21 cellular contexts compared by ENCODE assay signal in genomic region chr1:30146448-30146847, GRCh38.
A peak's percentile ranks its signal among the peaks of the same experiment; 100 is the strongest.
DNase-seq lines count a peak whose midpoint lies in the region; ATAC-seq and TF ChIP-seq lines count a peak whose summit lies in the region.
"Had no signal": no experiment of that assay in that cellular context is flagged by ENCODE, and none has a peak within 500 bp of the region (broad histone marks: within the 10 kb centered on the region; RNA-seq: fewer than 3 reads in every experiment).

No MANE protein-coding gene starts in this region.

- H3K4me1 Mint-ChIP-seq in nephron (no peaks in the 10 kb centered on the region), type B pancreatic cell (ENCODE audit: unreplicated experiment) (no peaks in the 10 kb centered on the region), nephron progenitor cell (peaks cover 4% of the 10 kb centered on the region)
- H3K4me1 Mint-ChIP-seq in activated T-cell treated with anti-CD3 and anti-CD28 coated beads, Interleukin-2, amount 50 U/mL, for 72 hours (ENCODE audit: low read depth): no peaks in the 10 kb centered on the region
- H3K4me1 Mint-ChIP-seq: IgD-negative memory B cell had no signal

- H3K9me3 Mint-ChIP-seq in nephron: peaks cover 18% of the 10 kb centered on the region
- peaks cover 11% of the 10 kb centered on the region for H3K9me3 Mint-ChIP-seq in type B pancreatic cell
- peaks cover 1 to 4% of the 10 kb centered on the region in 2 donors for H3K9me3 Mint-ChIP-seq in activated T-cell treated with anti-CD3 and anti-CD28 coated beads, Interleukin-2, amount 50 U/mL, for 72 hours
- peaks cover 36% of the 10 kb centered on the region for H3K9me3 Mint-ChIP-seq in nephron progenitor cell

- peaks cover 13 to 21% (median 18%) of the 10 kb centered on the region in 10 experiments for H3K4me1 ChIP-seq in BLaER1 treated with 17β-estradiol and CSF1 and Interleukin-3, amounts not matched to agents 10 nM and 100 nM
- H3K4me1 ChIP-seq: BE2C, HAP-1 had no signal

- peaks cover 27 to 57% (median 31%) of the 10 kb centered on the region in 11 experiments for H3K9me3 ChIP-seq in BLaER1 treated with 17β-estradiol and CSF1 and Interleukin-3, amounts not matched to agents 10 nM and 100 nM (replicated peaks in 1 of 11)
- H3K9me3 ChIP-seq: BE2C had no signal

- H3K4me3 ChIP-seq in BLaER1 treated with 17β-estradiol and CSF1 and Interleukin-3, amounts not matched to agents 10 nM and 100 nM: no peak overlapping the region
- H3K4me3 ChIP-seq in coronary artery: no peak overlapping the region
- H3K4me3 ChIP-seq: GM12878, HAP-1 had no signal

- H3K27me3 Mint-ChIP-seq in nephron (ENCODE audit: low read depth) (peaks cover 19% of the 10 kb centered on the region), type B pancreatic cell (peaks cover 21% of the 10 kb centered on the region), nephron progenitor cell (ENCODE audit: low read depth, poor library complexity) (peaks cover 20% of the 10 kb centered on the region)
- H3K27me3 Mint-ChIP-seq in activated T-cell treated with anti-CD3 and anti-CD28 coated beads, Interleukin-2, amount 50 U/mL, for 72 hours (ENCODE audit: low read depth): peaks cover 26% of the 10 kb centered on the region
- H3K27me3 Mint-ChIP-seq: IgD-negative memory B cell had no signal

- no peak for ATAC-seq in activated T-cell treated with anti-CD3 and anti-CD28 coated beads, Interleukin-2, amount 50 U/mL, for 72 hours (replicated peaks in 1 of 2)
- ATAC-seq: GM12878, HepG2 had no signal

- H3K4me2 ChIP-seq in BLaER1 treated with 17β-estradiol and CSF1 and Interleukin-3, amounts not matched to agents 10 nM and 100 nM: peak overlapping the region; percentile 47 to 79 (median 67)

- peaks cover 2% of the 10 kb centered on the region for H3K36me3 Mint-ChIP-seq in nephron (ENCODE audit: low read depth)
- H3K36me3 Mint-ChIP-seq in type B pancreatic cell: no peaks in the 10 kb centered on the region
- H3K36me3 Mint-ChIP-seq in activated T-cell treated with anti-CD3 and anti-CD28 coated beads, Interleukin-2, amount 50 U/mL, for 72 hours (ENCODE audit: insufficient read depth in 2 of 2): no peaks in the 10 kb centered on the region
- H3K36me3 Mint-ChIP-seq in nephron progenitor cell (ENCODE audit: low read depth): no peaks in the 10 kb centered on the region
- H3K36me3 Mint-ChIP-seq: CD14-positive monocyte; CD4-positive, alpha-beta memory T cell; IgD-negative memory B cell had no signal

- H3K4me3 Mint-ChIP-seq in nephron (no peak overlapping the region), type B pancreatic cell (no peak overlapping the region), nephron progenitor cell (no peak overlapping the region)
- no peak overlapping the region for H3K4me3 Mint-ChIP-seq in activated T-cell treated with anti-CD3 and anti-CD28 coated beads, Interleukin-2, amount 50 U/mL, for 72 hours
- H3K4me3 Mint-ChIP-seq: IgD-negative memory B cell had no signal

- TF ChIP-seq CTCF in coronary artery (IDR thresholded peaks at IDR 0.05) (no peak), nephron (IDR thresholded peaks at IDR 0.05; ENCODE audit: unreplicated experiment in 3 of 3) (no peak), type B pancreatic cell (conservative IDR thresholded peaks at IDR 0.05) (no peak), nephron progenitor cell (IDR thresholded peaks at IDR 0.05) (no peak)

- no peak overlapping the region for H3K27ac ChIP-seq in BLaER1 treated with 17β-estradiol and CSF1 and Interleukin-3, amounts not matched to agents 10 nM and 100 nM
- no peak overlapping the region for H3K27ac ChIP-seq in coronary artery

- no peak overlapping the region for H3K9ac ChIP-seq in BLaER1 treated with 17β-estradiol and CSF1 and Interleukin-3, amounts not matched to agents 10 nM and 100 nM

- no peaks in the 10 kb centered on the region for H3K27me3 ChIP-seq in BLaER1 treated with 17β-estradiol and CSF1 and Interleukin-3, amounts not matched to agents 10 nM and 100 nM
- H3K27me3 ChIP-seq: BE2C had no signal

- no peaks in the 10 kb centered on the region for H4K20me1 ChIP-seq in BLaER1 treated with 17β-estradiol and CSF1 and Interleukin-3, amounts not matched to agents 10 nM and 100 nM

- DNase-seq in coronary artery (ENCODE audit: low spot score): peak; percentile 45
- DNase-seq in type B pancreatic cell (ENCODE audit: extremely low spot score, unreplicated experiment): peak; percentile 32
- DNase-seq in activated T-cell treated with anti-CD3 and anti-CD28 coated beads, Interleukin-2, amount 50 U/mL, for 72 hours: no peak
- DNase-seq in nephron progenitor cell: no peak
- no peak for DNase-seq in SW480 (ENCODE audit: low spot score)
- DNase-seq in NCI-H2081 (lab: John Stamatoyannopoulos, UW): no peak
- DNase-seq: ACHN; BE2C; CD4-positive, alpha-beta memory T cell; COR-L47; DMS 273 treated with DMSO at 0.1 percent for 48 hours; DMS79; GF-D8; KBM-7 had no signal

- H3K27ac Mint-ChIP-seq in nephron: peak overlapping the region in 2 of 3 experiments; percentile 8 to 9
- H3K27ac Mint-ChIP-seq in type B pancreatic cell: no peak overlapping the region
- H3K27ac Mint-ChIP-seq in activated T-cell treated with anti-CD3 and anti-CD28 coated beads, Interleukin-2, amount 50 U/mL, for 72 hours: no peak overlapping the region
- H3K27ac Mint-ChIP-seq in nephron progenitor cell: no peak overlapping the region
- H3K27ac Mint-ChIP-seq: CD14-positive monocyte, IgD-negative memory B cell had no signal

- no peaks in the 10 kb centered on the region for H3K36me3 ChIP-seq in BLaER1 treated with 17β-estradiol and CSF1 and Interleukin-3, amounts not matched to agents 10 nM and 100 nM
- H3K36me3 ChIP-seq: BE2C, HAP-1 had no signal

Comparison
In these comparisons a context has a peak if more than half of its experiments do, and no peak if none do; other contexts are left out.
1. DNase-seq: peak in coronary artery (single experiment) and type B pancreatic cell (single experiment); none in activated T-cell treated with anti-CD3 and anti-CD28 coated beads, Interleukin-2, amount 50 U/mL, for 72 hours (0 of 2), nephron progenitor cell (single experiment), SW480 (single experiment) and NCI-H2081 (0 of 2).
2. H3K27ac Mint-ChIP-seq: peak in nephron (2 of 3); none in type B pancreatic cell (single experiment), activated T-cell treated with anti-CD3 and anti-CD28 coated beads, Interleukin-2, amount 50 U/mL, for 72 hours (single experiment) and nephron progenitor cell (single experiment).